In the genomic region with DNA sequence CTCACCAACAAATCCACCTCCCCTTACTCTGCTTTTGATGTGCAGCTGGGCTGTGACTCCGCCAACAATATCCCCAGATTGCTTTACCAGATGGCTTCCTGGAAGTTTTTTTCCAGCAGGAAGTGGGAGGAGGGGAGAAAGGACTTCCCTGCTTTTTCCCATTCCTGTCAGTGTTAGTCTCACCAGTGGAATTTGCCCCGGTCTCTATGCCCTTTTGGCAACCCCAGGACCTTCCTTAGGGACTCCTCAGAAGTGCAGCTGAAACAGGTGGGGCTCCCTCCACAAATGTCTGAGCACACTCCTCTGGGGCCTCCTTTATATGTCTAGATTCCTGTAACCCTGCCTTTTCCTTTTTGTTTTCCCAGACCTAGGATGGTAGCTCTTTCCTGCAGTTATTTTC, we compare ENCODE assay signal across 23 cellular contexts.
"Had no signal": no experiment of that assay in that cellular context is flagged by ENCODE, and none has a peak within 500 bp of the region (broad histone marks: within the 10 kb centered on the region; RNA-seq: fewer than 3 reads in every experiment).

No MANE protein-coding gene starts in this region.

- ATAC-seq: activated CD4-positive, alpha-beta T cell treated with anti-CD3 and anti-CD28 coated beads for 36 hours; activated T-helper 17 cell treated with anti-CD3 and anti-CD28 coated beads, Interleukin-2, amount 50 U/mL, for 72 hours; K562; PC-3 had no signal

- DNase-seq: activated CD4-positive, alpha-beta memory T cell treated with anti-CD3 and anti-CD28 coated beads, Interleukin-2, amount 10 ng/mL, durations not matched to agents 7 days and 5 days; activated CD4-positive, alpha-beta T cell treated with anti-CD3 and anti-CD28 coated beads for 36 hours; activated CD4-positive, alpha-beta T cell treated with anti-CD3 and anti-CD28 coated beads, Interleukin-2, amount 50 U/mL, for 1 hour; activated gamma-delta T cell; activated naive CD4-positive, alpha-beta T cell treated with anti-CD3 and anti-CD28 coated beads for 36 hours; activated T-cell treated with anti-CD3 and anti-CD28 coated beads for 4 hours; activated T-cell treated with anti-CD3 and anti-CD28 coated beads, Interleukin-2, amount 50 U/mL, for 48 hours; amygdala; brain microvascular endothelial cell; cerebellar nuclear complex; Karpas-422; MM.1S; NCI-H1105; NCI-H1436; NCI-H1694 treated with DMSO at 0.1 percent for 48 hours; NCI-H2029 treated with DMSO at 0.1 percent for 48 hours; NCI-H446; NCI-H526; PC-3; SK-N-SH; T-helper 1 cell had no signal
